In the genomic region with DNA sequence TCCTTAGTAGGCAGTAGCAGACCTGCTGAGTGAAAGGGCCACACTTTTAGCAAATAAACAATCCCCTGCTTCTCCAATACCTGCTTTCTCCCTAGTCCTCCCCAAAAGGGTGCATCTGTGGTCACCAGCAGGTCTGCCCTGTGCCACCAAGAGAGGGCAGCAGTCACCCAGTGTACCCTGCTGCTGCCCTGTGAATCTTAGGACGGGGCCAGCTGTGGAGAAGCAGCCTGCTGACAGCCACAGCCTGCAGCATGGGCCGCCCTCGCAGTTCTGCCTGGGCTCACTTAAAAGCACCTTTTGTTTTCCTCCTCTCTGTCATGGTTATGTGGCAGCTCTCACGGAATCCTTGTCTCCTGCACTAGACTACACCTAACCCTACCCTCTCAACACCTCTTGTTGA, we compare ENCODE assay signal across 8 cellular contexts.
DNase-seq lines count a peak whose midpoint lies in the region; ATAC-seq, FAIRE-seq and TF ChIP-seq lines count a peak whose summit lies in the region.
"Not testable (repeated sequence)": the region's sequence is repeated elsewhere in the genome, so short reads cannot be mapped to it uniquely, and the experiment has no call there.

No MANE protein-coding gene starts in this region.

- H3K4me3 Mint-ChIP-seq in activated CD8-positive, alpha-beta memory T cell treated with anti-CD3 and anti-CD28 coated beads, Interleukin-2, amount 10 ng/mL, durations not matched to agents 7 days and 5 days = not testable (repeated sequence)

- DNase-seq in BE2C = peak; percentile 28
- DNase-seq in GM13976 (ENCODE audit: low spot score); HepG2 (ENCODE audit: low spot score): not testable (repeated sequence)
- peak; percentile 13 for DNase-seq in NCI-H1092 treated with DMSO at 0.1 percent for 48 hours (lab: John Stamatoyannopoulos, UW)
- DNase-seq in RPMI8226 = peak; percentile 64
- peak; percentile 48 for DNase-seq in activated CD8-positive, alpha-beta memory T cell treated with anti-CD3 and anti-CD28 coated beads, Interleukin-2, amount 10 ng/mL, durations not matched to agents 7 days and 5 days
- peak; percentile 31 for DNase-seq in dermis blood vessel endothelial cell
- DNase-seq in stimulated activated CD4-positive, alpha-beta T cell treated with anti-CD3 and anti-CD28 coated beads, Interleukin-12 subunit alpha, Interleukin-12 subunit beta, amount 100 ng/mL, for 4 hours = peak; percentile 10

- not testable (repeated sequence) for H3K4me3 ChIP-seq in BE2C (ENCODE audit: low read depth, low read length); HepG2 (replicated peaks in 1 of 3; ENCODE audit: insufficient read depth in 1 of 3, low read depth in 2 of 3, low read length in 3 of 3)

- not testable (repeated sequence) for BruUV-seq in HepG2 (replicated peaks; lab: Mats Ljungman, UMichigan)

- H3K27me3 ChIP-seq in BE2C; HepG2 (ENCODE audit: control insufficient read depth in 1 of 2, insufficient read depth in 2 of 2, low read length in 2 of 2): not testable (repeated sequence)

- H3K4me1 ChIP-seq in BE2C; HepG2 (ENCODE audit: insufficient read depth, low read length): not testable (repeated sequence)

- TF ChIP-seq CTCF in BE2C (IDR thresholded peaks at IDR 0.05; ENCODE audit: low read depth, low read length) = not testable (repeated sequence)
- TF ChIP-seq CTCF in GM13976 (IDR thresholded peaks at IDR 0.05; ENCODE audit: borderline replicate concordance, control extremely low read depth, extremely low read depth, insufficient read depth, missing control alignments) (peak; percentile 31), HepG2 (CRISPR knock-in tag; IDR thresholded peaks at IDR 0.05) (peak; percentile 65)

- not testable (repeated sequence) for ATAC-seq in activated CD8-positive, alpha-beta memory T cell treated with anti-CD3 and anti-CD28 coated beads, Interleukin-2, amount 10 ng/mL, durations not matched to agents 7 days and 5 days; HepG2

- H3K36me3 ChIP-seq in BE2C; HepG2 (replicated peaks in 1 of 2; ENCODE audit: control insufficient read depth in 1 of 2, insufficient read depth in 2 of 2, low read length in 2 of 2): not testable (repeated sequence)

- not testable (repeated sequence) for TF ChIP-seq EP300 in HepG2 (IDR thresholded peaks at IDR 0.05; ENCODE audit: low read depth in 2 of 2, low read length in 2 of 2); HepG2 (CRISPR knock-in tag; IDR thresholded peaks at IDR 0.05; ENCODE audit: borderline replicate concordance)

- 5% methylated on average over 4 of the region's 4 CpGs for WGBS in HepG2 (ENCODE audit: low lambda C conversion rate)

- H3K9me3 ChIP-seq in BE2C; HepG2 (ENCODE audit: low read length): not testable (repeated sequence)

- in situ Hi-C loops in GM13976 (cut with MboI; ENCODE audit: low sequenced_read_pairs, unreplicated experiment); HepG2 (cut with HindIII; ENCODE audit: extremely low pct_ligation_motif_present, low pct_unique_long_range_greater_than_20kb): not testable (repeated sequence)

- H3K4me2 ChIP-seq in HepG2 (ENCODE audit: low read depth, low read length) = not testable (repeated sequence)

- H2AFZ ChIP-seq in HepG2 (ENCODE audit: low read length) = not testable (repeated sequence)

- not testable (repeated sequence) for H3K9me3 Mint-ChIP-seq in activated CD8-positive, alpha-beta memory T cell treated with anti-CD3 and anti-CD28 coated beads, Interleukin-2, amount 10 ng/mL, durations not matched to agents 7 days and 5 days (ENCODE audit: low read depth)

- not testable (repeated sequence) for H3K27ac ChIP-seq in HepG2 (ENCODE audit: extremely low read length, insufficient read depth, low read length)

- intact Hi-C loops in HepG2 (cut with micrococcal nuclease; ENCODE audit: unreplicated experiment) = not testable (repeated sequence)

- not testable (repeated sequence) for H4K20me1 ChIP-seq in HepG2 (ENCODE audit: insufficient read depth, low read length)

- not testable (repeated sequence) for FAIRE-seq in HepG2 (lab: Jason Lieb, UNC)

- H3K4me1 Mint-ChIP-seq in activated CD8-positive, alpha-beta memory T cell treated with anti-CD3 and anti-CD28 coated beads, Interleukin-2, amount 10 ng/mL, durations not matched to agents 7 days and 5 days = peaks cover 15% of the 10 kb centered on the region

- TF ChIP-seq POLR2A in HepG2 (IDR thresholded peaks at IDR 0.05; ENCODE audit: insufficient read depth in 1 of 2, low read depth in 2 of 2, low read length in 2 of 2) = not testable (repeated sequence)

- not testable (repeated sequence) for TF ChIP-seq RAD21 in HepG2 (CRISPR knock-in tag; IDR thresholded peaks at IDR 0.05)

- CTCF ChIA-PET in activated CD8-positive, alpha-beta memory T cell treated with anti-CD3 and anti-CD28 coated beads, Interleukin-2, amount 10 ng/mL, durations not matched to agents 7 days and 5 days (lab: Charles Lee); HepG2 (lab: Yijun Ruan, JAX; ENCODE audit: low intra/inter-chr PET ratio, low total read pairs): not testable (repeated sequence)

- H3K27me3 Mint-ChIP-seq in activated CD8-positive, alpha-beta memory T cell treated with anti-CD3 and anti-CD28 coated beads, Interleukin-2, amount 10 ng/mL, durations not matched to agents 7 days and 5 days = not testable (repeated sequence)

- not testable (repeated sequence) for H3K9ac ChIP-seq in HepG2 (ENCODE audit: insufficient read depth, low read depth, low read length)

- POLR2A ChIA-PET in HepG2 (lab: Yijun Ruan, JAX) = not testable (repeated sequence)

- H3K27ac Mint-ChIP-seq in activated CD8-positive, alpha-beta memory T cell treated with anti-CD3 and anti-CD28 coated beads, Interleukin-2, amount 10 ng/mL, durations not matched to agents 7 days and 5 days = not testable (repeated sequence)

- H3K36me3 Mint-ChIP-seq in activated CD8-positive, alpha-beta memory T cell treated with anti-CD3 and anti-CD28 coated beads, Interleukin-2, amount 10 ng/mL, durations not matched to agents 7 days and 5 days = not testable (repeated sequence)

- not testable (repeated sequence) for H3K79me2 ChIP-seq in HepG2 (ENCODE audit: insufficient read depth, low read length)

TF ChIP-seq in HepG2, 621 proteins besides CTCF, POLR2A, EP300 and RAD21:
- TF ChIP-seq STAG1 (CRISPR knock-in tag; IDR thresholded peaks at IDR 0.05) = peak; percentile 63
